8 cellular contexts compared by ENCODE assay signal in genomic region chr3:197750863-197751737, GRCh38. TPM values are rescaled to one million over a fixed set of nuclear protein-coding genes. Genes with fewer than 3 reads are reported as not detected.
DNase-seq lines count a peak whose midpoint lies in the region.

No MANE protein-coding gene starts in this region.

- H3K4me1 ChIP-seq in ectodermal cell (ENCODE audit: control insufficient read depth, insufficient read depth, low read length), result peaks cover 10% of the 10 kb centered on the region

- H3K9me3 ChIP-seq in ectodermal cell (ENCODE audit: control insufficient read depth, low read length), result no peaks in the 10 kb centered on the region

- DNase-seq in COLO668 (lab: John Stamatoyannopoulos, UW; ENCODE audit: unreplicated experiment) (peak; percentile 23), medulla oblongata (ENCODE audit: extremely low spot score) (peak; percentile 45), GF-D8 (lab: John Stamatoyannopoulos, UW) (no peak), HuH-7 (ENCODE audit: low spot score) (no peak)
- peak; percentile 13 to 31 for DNase-seq in activated CD4-positive, alpha-beta T cell treated with anti-CD3 and anti-CD28 coated beads for 24 hours (ENCODE audit: low read depth in 2 of 2)
- DNase-seq in stimulated activated naive CD4-positive, alpha-beta T cell (lab: John Stamatoyannopoulos, UW), result peak in 5 of 6 experiments; percentile 4 to 58 (median 20)

- H3K36me3 ChIP-seq in ectodermal cell (ENCODE audit: control insufficient read depth, insufficient read depth, low read length), result no peaks in the 10 kb centered on the region

- WGBS in ectodermal cell, 2 experiments, result 48% methylated on average over 34 to 35 of the region's 35 CpGs

- peak overlapping the region; percentile 91 to 95 (median 95) for H3K4me3 Mint-ChIP-seq in IgD-negative memory B cell

- no peaks in the 10 kb centered on the region for H3K36me3 Mint-ChIP-seq in IgD-negative memory B cell

- H3K4me3 ChIP-seq in ectodermal cell (ENCODE audit: insufficient read depth, low read depth, low read length), result peak overlapping the region; percentile 90

- H3K9me3 Mint-ChIP-seq in IgD-negative memory B cell, result no peaks in the 10 kb centered on the region

- no peaks in the 10 kb centered on the region for H3K27me3 Mint-ChIP-seq in IgD-negative memory B cell

- H3K27ac Mint-ChIP-seq in IgD-negative memory B cell, result peak overlapping the region; percentile 91 to 97 (median 92)

- no peak overlapping the region for H3K27ac ChIP-seq in ectodermal cell (ENCODE audit: insufficient read depth, low read depth, low read length, poor library complexity, severe bottlenecking)

- H3K4me1 Mint-ChIP-seq in IgD-negative memory B cell, result peaks cover 28 to 34% (median 33%) of the 10 kb centered on the region in 3 donors

- H3K27me3 ChIP-seq in ectodermal cell (ENCODE audit: control insufficient read depth, insufficient read depth, low read length, poor library complexity, severe bottlenecking), result peaks cover 39% of the 10 kb centered on the region

RNA-seq across cellular contexts. Expression of gene FYTTD1, which starts 1.4 kb away (rescaled TPM):
- 65.5 TPM for polyA plus RNA-seq in IgD-negative memory B cell
- polyA plus RNA-seq in ectodermal cell (2013, experiment 1 of 4), result 53.7 TPM
- 44.1 TPM for polyA plus RNA-seq in ectodermal cell (2013, experiment 2 of 4)
- 30.4 TPM for polyA plus RNA-seq in ectodermal cell (2013, experiment 3 of 4)
- polyA plus RNA-seq in ectodermal cell (2013, experiment 4 of 4), result 36.0 TPM

RNA-seq across cellular contexts. Expression of gene RUBCN, which starts 14.4 kb away (rescaled TPM):
- polyA plus RNA-seq in IgD-negative memory B cell, result 46.5 TPM
- 18.0 TPM for polyA plus RNA-seq in ectodermal cell (2013, experiment 1 of 4)
- polyA plus RNA-seq in ectodermal cell (2013, experiment 2 of 4), result 16.1 TPM
- polyA plus RNA-seq in ectodermal cell (2013, experiment 3 of 4), result 12.6 TPM
- 12.4 TPM for polyA plus RNA-seq in ectodermal cell (2013, experiment 4 of 4)

RNA-seq across cellular contexts. Expression of gene LRCH3, which starts 40.0 kb away (rescaled TPM):
- 24.3 TPM for polyA plus RNA-seq in IgD-negative memory B cell
- 49.4 TPM for polyA plus RNA-seq in ectodermal cell (2013, experiment 1 of 4)
- polyA plus RNA-seq in ectodermal cell (2013, experiment 2 of 4), result 44.5 TPM
- 38.0 TPM for polyA plus RNA-seq in ectodermal cell (2013, experiment 3 of 4)
- polyA plus RNA-seq in ectodermal cell (2013, experiment 4 of 4), result 38.1 TPM

Comparison
In these comparisons a context has a peak if more than half of its experiments do, and no peak if none do; other contexts are left out.
1. DNase-seq: peak in COLO668 (single experiment), activated CD4-positive, alpha-beta T cell treated with anti-CD3 and anti-CD28 coated beads for 24 hours (2 of 2), medulla oblongata (single experiment) and stimulated activated naive CD4-positive, alpha-beta T cell (5 of 6); none in GF-D8 (single experiment) and HuH-7 (single experiment).